Comparison of ENCODE assay signal across 18 cellular contexts in the genomic region with DNA sequence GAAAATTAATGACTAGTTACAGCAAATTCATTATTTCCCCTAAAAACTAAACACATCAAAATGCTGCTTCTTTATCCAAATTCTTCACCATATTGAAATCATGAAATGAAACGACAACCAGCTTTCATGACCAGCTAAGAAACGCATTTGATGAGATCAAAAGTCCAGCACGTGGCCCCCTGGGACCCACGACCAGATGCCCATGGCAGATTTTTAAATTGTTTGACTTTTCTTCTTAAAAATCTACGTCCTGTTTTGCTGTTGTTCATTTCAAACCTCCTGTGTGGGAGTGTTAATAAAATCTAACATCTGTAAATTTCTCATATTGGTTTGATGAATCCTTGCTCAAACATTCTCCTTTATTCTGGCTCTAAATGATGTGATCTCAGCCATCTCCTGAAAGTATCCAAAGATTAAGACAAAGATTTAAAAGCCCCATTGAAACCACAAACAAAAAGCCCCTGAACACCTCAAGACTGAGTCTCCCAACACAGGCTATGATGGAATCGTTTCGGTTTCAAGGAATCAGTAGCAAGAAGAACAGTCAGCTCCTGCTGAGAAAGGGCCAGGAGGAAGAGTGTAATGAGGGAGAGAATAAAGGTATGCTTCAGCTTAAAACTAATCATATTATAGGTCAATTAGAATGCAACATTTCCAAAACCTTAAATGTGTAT.
DNase-seq lines count a peak whose midpoint lies in the region; ATAC-seq, FAIRE-seq and TF ChIP-seq lines count a peak whose summit lies in the region.
"Had no signal": no experiment of that assay in that cellular context is flagged by ENCODE, and none has a peak within 500 bp of the region (broad histone marks: within the 10 kb centered on the region; RNA-seq: fewer than 3 reads in every experiment).

No MANE protein-coding gene starts in this region.

- no peak for ATAC-seq in GM18519 (IDR thresholded peaks at IDR 0.05; ENCODE audit: low FRiP score, unreplicated experiment)
- ATAC-seq: GM23338 had no signal

- H3K4me3 Mint-ChIP-seq in nephron = no peak overlapping the region
- H3K4me3 Mint-ChIP-seq in activated CD4-positive, alpha-beta T cell treated with anti-CD3 and anti-CD28 coated beads, Interleukin-2, amount 10 ng/mL, durations not matched to agents 24 days and 14 days = no peak overlapping the region
- H3K4me3 Mint-ChIP-seq: CD4-positive, alpha-beta memory T cell; GM23338; IgD-negative memory B cell had no signal

- TF ChIP-seq CTCF in GM12865 (IDR thresholded peaks at IDR 0.05; ENCODE audit: insufficient read depth, low read depth, low read length, missing control alignments) (no peak), nephron (IDR thresholded peaks at IDR 0.05; ENCODE audit: unreplicated experiment in 3 of 3) (no peak)

- intact Hi-C loops in activated CD4-positive, alpha-beta T cell treated with anti-CD3 and anti-CD28 coated beads, Interleukin-2, amount 10 ng/mL, durations not matched to agents 24 days and 14 days (cut with micrococcal nuclease) = no loop called here

- DNase-seq in A172 (ENCODE audit: low spot score) = peak; percentile 24
- peak; percentile 37 for DNase-seq in GM12865 (ENCODE audit: low read depth)
- DNase-seq in activated CD4-positive, alpha-beta T cell treated with anti-CD3 and anti-CD28 coated beads, Interleukin-2, amount 10 ng/mL, durations not matched to agents 24 days and 14 days = no peak
- no peak for DNase-seq in HPDE6-E6E7 (ENCODE audit: extremely low spot score)
- DNase-seq: 8988T; ACHN; BE2C; CD4-positive, alpha-beta memory T cell; DMS79 treated with DMSO at 0.1 percent for 48 hours; EL; H7 had no signal

- no peak overlapping the region for H3K4me3 ChIP-seq in GM12865 (ENCODE audit: low read depth, low read length)
- H3K4me3 ChIP-seq: GM23338 had no signal

- H3K27ac Mint-ChIP-seq in nephron = peak overlapping the region in 2 of 3 experiments; percentile 26 to 63
- H3K27ac Mint-ChIP-seq in activated CD4-positive, alpha-beta T cell treated with anti-CD3 and anti-CD28 coated beads, Interleukin-2, amount 10 ng/mL, durations not matched to agents 24 days and 14 days = no peak overlapping the region
- H3K27ac Mint-ChIP-seq: CD4-positive, alpha-beta memory T cell; GM23338 had no signal

- peaks cover 22% of the 10 kb centered on the region for H3K4me1 Mint-ChIP-seq in nephron
- H3K4me1 Mint-ChIP-seq in activated CD4-positive, alpha-beta T cell treated with anti-CD3 and anti-CD28 coated beads, Interleukin-2, amount 10 ng/mL, durations not matched to agents 24 days and 14 days = no peaks in the 10 kb centered on the region
- H3K4me1 Mint-ChIP-seq: GM23338 had no signal

- H3K36me3 Mint-ChIP-seq in nephron (ENCODE audit: low read depth) = no peaks in the 10 kb centered on the region
- no peaks in the 10 kb centered on the region for H3K36me3 Mint-ChIP-seq in activated CD4-positive, alpha-beta T cell treated with anti-CD3 and anti-CD28 coated beads, Interleukin-2, amount 10 ng/mL, durations not matched to agents 24 days and 14 days (ENCODE audit: low read depth)

- H3K9me3 Mint-ChIP-seq in nephron = no peaks in the 10 kb centered on the region
- H3K9me3 Mint-ChIP-seq in activated CD4-positive, alpha-beta T cell treated with anti-CD3 and anti-CD28 coated beads, Interleukin-2, amount 10 ng/mL, durations not matched to agents 24 days and 14 days = no peaks in the 10 kb centered on the region
- H3K9me3 Mint-ChIP-seq: CD4-positive, alpha-beta memory T cell; GM23338; IgD-negative memory B cell had no signal

- H3K27me3 Mint-ChIP-seq in nephron (ENCODE audit: low read depth) = no peaks in the 10 kb centered on the region
- no peaks in the 10 kb centered on the region for H3K27me3 Mint-ChIP-seq in activated CD4-positive, alpha-beta T cell treated with anti-CD3 and anti-CD28 coated beads, Interleukin-2, amount 10 ng/mL, durations not matched to agents 24 days and 14 days
- H3K27me3 Mint-ChIP-seq: CD4-positive, alpha-beta memory T cell; IgD-negative memory B cell had no signal

- FAIRE-seq in endometrium (lab: Jason Lieb, UNC) = peak; percentile 53
- FAIRE-seq: G401.6, GM18507 had no signal

Comparison
In these comparisons a context has a peak if more than half of its experiments do, and no peak if none do; other contexts are left out.
1. DNase-seq: peak in A172 (single experiment) and GM12865 (single experiment); none in activated CD4-positive, alpha-beta T cell treated with anti-CD3 and anti-CD28 coated beads, Interleukin-2, amount 10 ng/mL, durations not matched to agents 24 days and 14 days (single experiment) and HPDE6-E6E7 (single experiment).